ENCODE assay signal across 9 cellular contexts in genomic region chr16:52069866-52070265, GRCh38.
DNase-seq lines count a peak whose midpoint lies in the region; ATAC-seq and FAIRE-seq lines count a peak whose summit lies in the region.
"Had no signal": no experiment of that assay in that cellular context is flagged by ENCODE, and none has a peak within 500 bp of the region (broad histone marks: within the 10 kb centered on the region; RNA-seq: fewer than 3 reads in every experiment).

No MANE protein-coding gene starts in this region.

- H3K4me3 ChIP-seq in Jurkat, Clone E6-1 (ENCODE audit: low read length): no peak overlapping the region
- H3K4me3 ChIP-seq: right atrium auricular region had no signal

- no peak for ATAC-seq in GM18519 (IDR thresholded peaks at IDR 0.05; ENCODE audit: low FRiP score, unreplicated experiment)
- ATAC-seq in GM18909 (IDR thresholded peaks at IDR 0.05; ENCODE audit: poor library complexity, unreplicated experiment): no peak

- DNase-seq in Jurkat, Clone E6-1 (ENCODE audit: low read depth, low spot score): peak; percentile 12
- DNase-seq in RPMI7951 (ENCODE audit: low read depth): peak; percentile 30
- DNase-seq in inferior parietal cortex (ENCODE audit: extremely low spot score): peak; percentile 86
- no peak for DNase-seq in NK-92 treated with Interleukin-12 subunit alpha and Interleukin-12 subunit beta, amount 100 ng/mL, for 24 hours (lab: John Stamatoyannopoulos, UW)
- DNase-seq in cerebellum (ENCODE audit: low spot score): no peak

- FAIRE-seq in A204.1 (lab: Jason Lieb, UNC): peak; percentile 80

Comparison
In these comparisons a context has a peak if more than half of its experiments do, and no peak if none do; other contexts are left out.
1. DNase-seq: peak in Jurkat, Clone E6-1 (single experiment), RPMI7951 (single experiment) and inferior parietal cortex (single experiment); none in NK-92 treated with Interleukin-12 subunit alpha and Interleukin-12 subunit beta, amount 100 ng/mL, for 24 hours (single experiment) and cerebellum (single experiment).